Comparison of ENCODE assay signal across 9 cellular contexts in genomic region chr5:52771343-52772039, GRCh38.
DNase-seq lines count a peak whose midpoint lies in the region; ATAC-seq and TF ChIP-seq lines count a peak whose summit lies in the region.
"Had no signal": no experiment of that assay in that cellular context is flagged by ENCODE, and none has a peak within 500 bp of the region (broad histone marks: within the 10 kb centered on the region; RNA-seq: fewer than 3 reads in every experiment).

No MANE protein-coding gene starts in this region.

- no peak for TF ChIP-seq CTCF in GM10266 (IDR thresholded peaks at IDR 0.05; ENCODE audit: control insufficient read depth, insufficient read depth, low read depth, missing control alignments)

- DNase-seq in GM10266 (ENCODE audit: extremely low spot score) (peak; percentile 31), CD1c-positive myeloid dendritic cell (ENCODE audit: extremely low spot score) (no peak), ACHN (no peak), kidney glomerular epithelial cell (lab: John Stamatoyannopoulos, UW) (no peak), NCI-H1694 (lab: John Stamatoyannopoulos, UW) (no peak)
- DNase-seq in activated T-helper 9 cell treated with anti-CD3 and anti-CD28 coated beads, Interleukin-2, amount 50 U/mL, for 16 hours (ENCODE audit: low read depth), result peak; percentile 21
- DNase-seq: SJCRH30 had no signal

- in situ Hi-C loops in ACHN (cut with HindIII; ENCODE audit: low pct_ligation_motif_present, low pct_unique_long_range_greater_than_20kb, low sequenced_read_pairs), result no loop called here

- ATAC-seq in GM19468 (IDR thresholded peaks at IDR 0.05; ENCODE audit: extremely low read depth, unreplicated experiment), result peak; percentile 89
- ATAC-seq in HG03159 (IDR thresholded peaks at IDR 0.05; ENCODE audit: unreplicated experiment), result peak; percentile 95

Comparison
In these comparisons a context has a peak if more than half of its experiments do, and no peak if none do; other contexts are left out.
1. DNase-seq: peak in GM10266 (single experiment) and activated T-helper 9 cell treated with anti-CD3 and anti-CD28 coated beads, Interleukin-2, amount 50 U/mL, for 16 hours (single experiment); none in CD1c-positive myeloid dendritic cell (single experiment), ACHN (single experiment), kidney glomerular epithelial cell (single experiment) and NCI-H1694 (single experiment).